Comparison of ENCODE assay signal across 22 cellular contexts in the genomic region with DNA sequence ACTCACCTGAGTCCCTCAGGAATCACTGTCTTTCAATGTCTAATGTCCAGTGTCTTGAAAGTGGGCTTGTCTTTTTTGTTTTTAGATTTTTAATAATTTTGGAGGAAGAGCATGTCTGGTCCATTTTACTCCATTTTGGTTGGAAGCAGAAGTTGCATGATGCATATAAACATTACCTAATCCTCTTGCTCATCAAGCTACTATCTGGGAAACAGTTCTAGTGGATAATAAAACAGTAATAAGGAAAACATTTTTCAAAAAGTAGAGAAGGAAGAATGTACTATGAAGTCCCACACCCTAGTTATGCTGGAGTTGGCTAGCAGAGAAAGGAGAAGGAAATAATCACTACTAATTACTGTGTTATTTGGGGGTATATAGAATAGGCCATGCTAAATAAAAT.
"Had no signal": no experiment of that assay in that cellular context is flagged by ENCODE, and none has a peak within 500 bp of the region (broad histone marks: within the 10 kb centered on the region; RNA-seq: fewer than 3 reads in every experiment).

No MANE protein-coding gene starts in this region.

- H3K4me3 Mint-ChIP-seq: activated naive CD8-positive, alpha-beta T cell; memory B cell; nephron; stimulated activated effector memory CD8-positive, alpha-beta T cell treated with anti-CD3 and anti-CD28 coated beads, Interleukin-12 subunit alpha, Interleukin-12 subunit beta, amount 100 ng/mL, for 72 hours; T-helper 1 cell treated with Interleukin-12 subunit alpha and Interleukin-12 subunit beta and Interleukin-4 antibody, amounts not matched to agents 30 μg/mL and 1 μg/mL, for 36 hours; WTC11 had no signal

- H3K27ac Mint-ChIP-seq: activated naive CD8-positive, alpha-beta T cell; activated T-helper 2 cell treated with anti-CD3 and anti-CD28 coated beads, Interferon-gamma antibody, Interleukin-2, Interleukin-4, amounts not matched to agents 10 μg/mL and 5 μg/mL and 100 μg/mL, durations not matched to agents 14 hours and 24 hours and 36 hours; memory B cell; nephron; stimulated activated effector memory CD8-positive, alpha-beta T cell treated with anti-CD3 and anti-CD28 coated beads, Interleukin-12 subunit alpha, Interleukin-12 subunit beta, amount 100 ng/mL, for 72 hours; T-helper 1 cell treated with Interleukin-12 subunit alpha and Interleukin-12 subunit beta and Interleukin-4 antibody, amounts not matched to agents 30 μg/mL and 1 μg/mL, for 36 hours; WTC11 had no signal

- H3K27ac ChIP-seq: cardiac muscle cell, gastrocnemius medialis, heart left ventricle, parathyroid adenoma, skin epidermis had no signal

- H3K36me3 Mint-ChIP-seq: activated naive CD8-positive, alpha-beta T cell; memory B cell; stimulated activated effector memory CD8-positive, alpha-beta T cell treated with anti-CD3 and anti-CD28 coated beads, Interleukin-12 subunit alpha, Interleukin-12 subunit beta, amount 100 ng/mL, for 72 hours; WTC11 had no signal

- H3K36me3 ChIP-seq: cardiac muscle cell, gastrocnemius medialis, heart left ventricle, transverse colon had no signal

- ATAC-seq: gastrocnemius medialis; heart left ventricle; left cardiac atrium; right cardiac atrium; stimulated activated effector memory CD8-positive, alpha-beta T cell treated with anti-CD3 and anti-CD28 coated beads, Interleukin-12 subunit alpha, Interleukin-12 subunit beta, amount 100 ng/mL, for 72 hours; WTC11 had no signal

- H3K4me1 ChIP-seq: parathyroid adenoma, transverse colon had no signal

- H3K79me2 ChIP-seq: parathyroid adenoma had no signal

- DNase-seq: activated naive CD4-positive, alpha-beta T cell; activated T-cell treated with anti-CD3 and anti-CD28 coated beads, Interleukin-2, amount 50 U/mL, for 1 hour; amniotic stem cell; gastrocnemius medialis; heart left ventricle; islet precursor cell; left cardiac atrium; nucleus accumbens; right cardiac atrium; stimulated activated CD4-positive, alpha-beta T cell treated with anti-CD3 and anti-CD28 coated beads, Interleukin-2, amount 100 ng/mL, for 24 hours; T1000; transverse colon had no signal

- H3K9me3 ChIP-seq: gastrocnemius medialis had no signal

- H3K9ac ChIP-seq: parathyroid adenoma had no signal

- H3K4me1 Mint-ChIP-seq: memory B cell; nephron; stimulated activated effector memory CD8-positive, alpha-beta T cell treated with anti-CD3 and anti-CD28 coated beads, Interleukin-12 subunit alpha, Interleukin-12 subunit beta, amount 100 ng/mL, for 72 hours; WTC11 had no signal

- H3K27me3 ChIP-seq: cardiac muscle cell, gastrocnemius medialis, heart left ventricle, transverse colon had no signal

- H3K9me3 Mint-ChIP-seq: activated T-helper 2 cell treated with anti-CD3 and anti-CD28 coated beads, Interferon-gamma antibody, Interleukin-2, Interleukin-4, amounts not matched to agents 10 μg/mL and 5 μg/mL and 100 μg/mL, durations not matched to agents 14 hours and 24 hours and 36 hours; stimulated activated effector memory CD8-positive, alpha-beta T cell treated with anti-CD3 and anti-CD28 coated beads, Interleukin-12 subunit alpha, Interleukin-12 subunit beta, amount 100 ng/mL, for 72 hours; T-helper 1 cell treated with Interleukin-12 subunit alpha and Interleukin-12 subunit beta and Interleukin-4 antibody, amounts not matched to agents 30 μg/mL and 1 μg/mL, for 36 hours had no signal

- H3K4me3 ChIP-seq: cardiac muscle cell, gastrocnemius medialis, heart left ventricle, skin epidermis, transverse colon had no signal

- H2AFZ ChIP-seq: parathyroid adenoma had no signal

- H3K27me3 Mint-ChIP-seq: memory B cell had no signal
